ENCODE assay signal across 9 cellular contexts in genomic region chr16:73068546-73069401, GRCh38. TPM values are rescaled to one million over a fixed set of nuclear protein-coding genes. Genes with fewer than 3 reads are reported as not detected.
A peak's percentile ranks its signal among the peaks of the same experiment; 100 is the strongest.
DNase-seq lines count a peak whose midpoint lies in the region; ATAC-seq, FAIRE-seq and TF ChIP-seq lines count a peak whose summit lies in the region.
"Had no signal": no experiment of that assay in that cellular context is flagged by ENCODE, and none has a peak within 500 bp of the region (broad histone marks: within the 10 kb centered on the region; RNA-seq: fewer than 3 reads in every experiment).

No MANE protein-coding gene starts in this region.

- intact Hi-C loops in GM12878 (cut with micrococcal nuclease; ENCODE audit: unreplicated experiment), result no loop called here
- intact Hi-C loops in left colon (cut with DNase I, micrococcal nuclease), result no loop called here
- intact Hi-C loops in tibial artery (cut with DNase I; ENCODE audit: low total_unique reads), result loop anchor here (5.0 to 10.0 kb wide), 2 partner anchors 221 to 284 kb away; no protein-coding TSS in a partner anchor

- no peak for TF ChIP-seq CTCF in A549 (IDR thresholded peaks at IDR 0.05)
- TF ChIP-seq CTCF in GM12878 (IDR thresholded peaks at IDR 0.05 in 2 of 3, conservative IDR thresholded peaks at IDR 0.05 in 1 of 3; ENCODE audit: control insufficient read depth in 2 of 3, extremely low read depth in 1 of 3, insufficient read depth in 1 of 3, low read depth in 3 of 3, low read length in 3 of 3), result no peak
- TF ChIP-seq CTCF in tibial artery (IDR thresholded peaks at IDR 0.05), result peak in 1 of 2 experiments; percentile 33

- H2AFZ ChIP-seq in GM12878 (ENCODE audit: control insufficient read depth, low read depth, low read length), result no peak overlapping the region

- 48% methylated on average over 12 of the region's 12 CpGs for WGBS in A549 (ENCODE audit: missing lambda C conversion rate)
- 50% methylated on average over 12 of the region's 12 CpGs for WGBS in GM12878 (ENCODE audit: insufficient coverage, insufficient replicate concordance, low lambda C conversion rate, missing lambda C conversion rate)

- SMC1A ChIA-PET in GM12878 (lab: Charles Lee; ENCODE audit: uncharacterized antibody, unreplicated experiment), result no interaction called here

- H3K4me1 Mint-ChIP-seq in activated naive CD4-positive, alpha-beta T cell treated with anti-CD3 and anti-CD28 coated beads, Interleukin-2, amount 10 ng/mL, durations not matched to agents 7 days and 5 days, result peaks cover 19% of the 10 kb centered on the region

- RAD21 ChIA-PET in GM12878 (lab: Charles Lee; ENCODE audit: unreplicated experiment), result no interaction called here

- H3K36me3 ChIP-seq in MG63, result no peaks in the 10 kb centered on the region
- H3K36me3 ChIP-seq in GM12878 (ENCODE audit: control insufficient read depth in 2 of 2, insufficient read depth in 2 of 2, low read length in 1 of 2), result no peaks in the 10 kb centered on the region
- no peaks in the 10 kb centered on the region for H3K36me3 ChIP-seq in tibial artery

- no peaks in the 10 kb centered on the region for H4K20me1 ChIP-seq in GM12878 (ENCODE audit: control insufficient read depth, insufficient read depth)

- H3K27me3 ChIP-seq in MG63 (no peaks in the 10 kb centered on the region), GM12878 (replicated peaks in 1 of 2; ENCODE audit: control insufficient read depth in 2 of 2, insufficient read depth in 2 of 2, low read length in 1 of 2) (peaks cover 15 to 25% of the 10 kb centered on the region in 2 experiments), tibial artery (no peaks in the 10 kb centered on the region)

- H3K27me3 Mint-ChIP-seq in activated naive CD4-positive, alpha-beta T cell treated with anti-CD3 and anti-CD28 coated beads, Interleukin-2, amount 10 ng/mL, durations not matched to agents 7 days and 5 days, result peaks cover 92% of the 10 kb centered on the region

- H3K9me3 Mint-ChIP-seq in activated naive CD4-positive, alpha-beta T cell treated with anti-CD3 and anti-CD28 coated beads, Interleukin-2, amount 10 ng/mL, durations not matched to agents 7 days and 5 days, result no peaks in the 10 kb centered on the region

- ATAC-seq in A549 (peak; percentile 70 to 71), GM12878 (peak; percentile 35; the same call in 1 of the 3 replicates), left colon (peak; percentile 29), HG02973 (IDR thresholded peaks at IDR 0.05; ENCODE audit: unreplicated experiment) (no peak), HG02610 (IDR thresholded peaks at IDR 0.05; ENCODE audit: unreplicated experiment) (no peak)

- no peak for TF ChIP-seq RAD21 in A549 (conservative IDR thresholded peaks at IDR 0.05 in 1 of 2, IDR thresholded peaks at IDR 0.05 in 1 of 2)
- no peak for TF ChIP-seq RAD21 in GM12878 (IDR thresholded peaks at IDR 0.05; ENCODE audit: insufficient read depth, low read depth, low read length)

- H3K4me3 ChIP-seq in A549 (no peak overlapping the region), MG63 (no peak overlapping the region), GM12878 (no peak overlapping the region), tibial artery (peak overlapping the region; percentile 1 to 19)

- TF ChIP-seq EP300 in A549 (IDR thresholded peaks at IDR 0.05), result no peak; a peak in 1 of 5 replicates
- TF ChIP-seq EP300 in GM12878 (IDR thresholded peaks at IDR 0.05; ENCODE audit: borderline replicate concordance in 1 of 2, control insufficient read depth in 1 of 2, low read depth in 2 of 2, low read length in 2 of 2), result no peak

- FAIRE-seq in A549 (lab: Jason Lieb, UNC) (no peak), GM12878 (lab: Jason Lieb, UNC) (no peak)

- H3K9ac ChIP-seq in GM12878 (ENCODE audit: control insufficient read depth, insufficient read depth, low read length), result no peak overlapping the region

- in situ Hi-C loops in GM12878 (cut with MboI), result no loop called here

- TF ChIP-seq POLR2A in A549 (IDR thresholded peaks at IDR 0.05; ENCODE audit: low read length) (no peak), GM12878 (IDR thresholded peaks at IDR 0.05; ENCODE audit: low read depth, low read length) (no peak)

- peak in 1 of 2 experiments; percentile 89 for DNase-seq in A549 (ENCODE audit: low read depth in 1 of 2, low spot score in 1 of 2)
- DNase-seq in MG63, result peak; percentile 84
- no peak for DNase-seq in GM12878 (ENCODE audit: low read depth, low spot score)
- DNase-seq in left colon, result peak in 1 of 2 donors; percentile 84
- DNase-seq in tibial artery, result peak; percentile 94 to 96
- DNase-seq in activated naive CD4-positive, alpha-beta T cell treated with anti-CD3 and anti-CD28 coated beads, Interleukin-2, amount 10 ng/mL, durations not matched to agents 7 days and 5 days, result no peak
- DNase-seq: DND-41 had no signal

- POLR2A ChIA-PET in A549 (lab: Yijun Ruan, JAX) (interaction anchor here (0.6 to 5.3 kb wide), 4 partner anchors 12 to 220 kb away, joined by 3 to 63 read pairs (median 6); no protein-coding TSS in a partner anchor), GM12878 (lab: Charles Lee) (interaction anchor here (0.6 kb wide), 2 partner anchors 92 to 1588 kb away, joined by 3 to 7 read pairs; no protein-coding TSS in a partner anchor)

- peak overlapping the region; percentile 72 for H3K4me2 ChIP-seq in A549
- no peak overlapping the region for H3K4me2 ChIP-seq in GM12878 (ENCODE audit: control insufficient read depth, insufficient read depth)

- H3K9me3 ChIP-seq in A549 (no peaks in the 10 kb centered on the region), MG63 (no peaks in the 10 kb centered on the region), GM12878 (replicated peaks; ENCODE audit: control insufficient read depth, insufficient read depth, low read length) (no peaks in the 10 kb centered on the region), tibial artery (no peaks in the 10 kb centered on the region)

- no peak overlapping the region for H3K4me3 Mint-ChIP-seq in activated naive CD4-positive, alpha-beta T cell treated with anti-CD3 and anti-CD28 coated beads, Interleukin-2, amount 10 ng/mL, durations not matched to agents 7 days and 5 days

- H3K27ac Mint-ChIP-seq in activated naive CD4-positive, alpha-beta T cell treated with anti-CD3 and anti-CD28 coated beads, Interleukin-2, amount 10 ng/mL, durations not matched to agents 7 days and 5 days, result no peak overlapping the region

- BruUV-seq in GM12878 (replicated peaks; lab: Mats Ljungman, UMichigan), result no TSS peak

- no peaks in the 10 kb centered on the region for H3K79me2 ChIP-seq in GM12878 (ENCODE audit: control insufficient read depth, insufficient read depth, low read length)

- CTCF ChIA-PET in A549 (lab: Yijun Ruan, JAX) (interaction anchor here (0.8 to 1.4 kb wide), 4 partner anchors 108 to 247 kb away, joined by 3 to 4 read pairs (median 3); no protein-coding TSS in a partner anchor), GM12878 (lab: Yijun Ruan, JAX) (interaction anchor here (0.6 kb wide), 1 partner anchor 235 kb away, joined by 3 read pairs; no protein-coding TSS in a partner anchor)
- CTCF ChIA-PET in activated naive CD4-positive, alpha-beta T cell treated with anti-CD3 and anti-CD28 coated beads, Interleukin-2, amount 10 ng/mL, durations not matched to agents 7 days and 5 days (lab: Charles Lee), result no interaction called here

- H3K27ac ChIP-seq in A549 (peak overlapping the region; percentile 91 to 94), GM12878 (ENCODE audit: control insufficient read depth, insufficient read depth) (no peak overlapping the region), tibial artery (peak overlapping the region; percentile 99)

- H3K4me1 ChIP-seq in A549, result peaks cover 59% of the 10 kb centered on the region
- no peaks in the 10 kb centered on the region for H3K4me1 ChIP-seq in GM12878 (ENCODE audit: control insufficient read depth, insufficient read depth, low read length)
- H3K4me1 ChIP-seq in tibial artery, result peaks cover 6 to 93% (median 64%) of the 10 kb centered on the region in 4 donors

- H3K36me3 Mint-ChIP-seq in activated naive CD4-positive, alpha-beta T cell treated with anti-CD3 and anti-CD28 coated beads, Interleukin-2, amount 10 ng/mL, durations not matched to agents 7 days and 5 days, result no peaks in the 10 kb centered on the region

TF ChIP-seq in A549, 52 proteins besides CTCF, POLR2A, EP300 and RAD21 (continues in another document):
- TF ChIP-seq TP53 (CRISPR knock-in tag; IDR thresholded peaks at IDR 0.05), result 0 out of 2 replicates have a peak, but pooled peaks have one; percentile 77
- TF ChIP-seq RFX5 (IDR thresholded peaks at IDR 0.05), result no peak

TF ChIP-seq in GM12878, 131 proteins besides CTCF, POLR2A, EP300 and RAD21:
- TF ChIP-seq IRF4 (IDR thresholded peaks at IDR 0.05; ENCODE audit: low read depth, low read length) (no peak), MEF2A (IDR thresholded peaks at IDR 0.05; ENCODE audit: insufficient read depth, low read depth, low read length) (0 out of 2 replicates have a peak, but pooled peaks have one; percentile 11), BHLHE40 (IDR thresholded peaks at IDR 0.05; ENCODE audit: borderline replicate concordance in 1 of 2, low read depth in 2 of 2, low read length in 1 of 2) (no peak)

RNA-seq across cellular contexts. Expression of gene ZFHX3, which starts 20.8 kb away (rescaled TPM):
- polyA plus RNA-seq in A549 (2011; rRNA removed) (6.5 and 11.0 TPM in 2 replicates), A549 (2017; fragmentation: RNase III; extraction: RNeasy Plus Mini Kit Qiagen cat#74134 plus additional on column Dnase treatment) (3.9 to 4.0 TPM (median 3.9 TPM) in 3 replicates), GM12878 (2011; rRNA removed) (1.3 and 1.5 TPM in 2 replicates), GM12878 (2014; fragmentation: Illumina TruSeq; extraction: Trizol) (3.2 and 3.4 TPM in 2 replicates), GM12878 (2014; fragmentation: Nextera tagmentation; extraction: Ambion mirVana) (1 to 10 TPM in 1 of 2 experiments, under 1 TPM in 1; 0.68 to 3.5 TPM), GM12878 (2014; rRNA removed) (2.1 and 2.4 TPM in 2 replicates), GM12878 (2016; fragmentation: Nextera tagmentation; extraction: Ambion mirVana) (1 to 10 TPM; 2.0 to 2.8 TPM)
- 2.9 and 4.0 TPM in 2 replicates for polyA plus RNA-seq in A549 (2012; cell fraction: cytosol; rRNA removed)
- 4.6 and 5.1 TPM in 2 replicates for polyA plus RNA-seq in A549 (2012; cell fraction: nucleus; rRNA removed)
- polyA minus RNA-seq in A549 (2011; rRNA and poly(A)+ RNA removed), result 25.9 and 28.7 TPM in 2 replicates
- total RNA-seq in MG63 (2014; rRNA removed; shearing (Covaris generic); ENCODE audit: low replicate concordance), result 0.89 and 1.2 TPM in 2 replicates
- total RNA-seq in GM12878 (2013; cell fraction: nucleolus; rRNA removed), result 31.8 and 32.2 TPM in 2 replicates
- total RNA-seq in GM12878 (2014; rRNA removed) (1.5 and 1.6 TPM in 2 replicates), GM12878 (2014; rRNA removed; fragmentation: Illumina TruSeq; extraction: Trizol) (1.4 and 2.4 TPM in 2 replicates), GM12878 (2021) (7.8 and 8.6 TPM in 2 replicates), left colon (10 to 100 TPM; 12.5 to 18.0 TPM)
- polyA plus RNA-seq in GM12878 (2011; ENCODE audit: low read depth), result 1.5 TPM
- polyA plus RNA-seq in GM12878 (2011; cell fraction: cytosol; rRNA removed), result 0.79 and 0.90 TPM in 2 replicates
- polyA plus RNA-seq in GM12878 (2011; cell fraction: nucleus; rRNA removed), result 1.6 and 2.4 TPM in 2 replicates
- 2.3 and 3.5 TPM in 2 replicates for polyA plus RNA-seq in GM12878 (2012)
- polyA minus RNA-seq in GM12878 (2011; rRNA and poly(A)+ RNA removed), result 5.3 and 6.6 TPM in 2 replicates
- polyA minus RNA-seq in GM12878 (2011; cell fraction: cytosol; rRNA and poly(A)+ RNA removed), result 2.9 and 3.2 TPM in 2 replicates
- polyA minus RNA-seq in GM12878 (2011; cell fraction: nucleus; rRNA and poly(A)+ RNA removed), result 6.0 and 15.7 TPM in 2 replicates

Comparison
In these comparisons a context has a peak if more than half of its experiments do, and no peak if none do; other contexts are left out.
1. ATAC-seq: peak in A549 (2 of 2), GM12878 (single experiment) and left colon (single experiment); none in HG02973 (single experiment) and HG02610 (single experiment).
2. DNase-seq: peak in MG63 (single experiment) and tibial artery (2 of 2); none in GM12878 (single experiment) and activated naive CD4-positive, alpha-beta T cell treated with anti-CD3 and anti-CD28 coated beads, Interleukin-2, amount 10 ng/mL, durations not matched to agents 7 days and 5 days (single experiment).
3. H3K4me3 ChIP-seq: peak in tibial artery (2 of 2); none in A549 (single experiment), MG63 (single experiment) and GM12878 (single experiment).
4. Of the 24 proteins assayed by ChIP-seq in both GM12878 and A549: peak only in GM12878: none; only in A549: USF2; in both: none; in neither: 22; mixed calls (peak in some experiments, not most) for 1.